14 cellular contexts compared by ENCODE assay signal in the genomic region with DNA sequence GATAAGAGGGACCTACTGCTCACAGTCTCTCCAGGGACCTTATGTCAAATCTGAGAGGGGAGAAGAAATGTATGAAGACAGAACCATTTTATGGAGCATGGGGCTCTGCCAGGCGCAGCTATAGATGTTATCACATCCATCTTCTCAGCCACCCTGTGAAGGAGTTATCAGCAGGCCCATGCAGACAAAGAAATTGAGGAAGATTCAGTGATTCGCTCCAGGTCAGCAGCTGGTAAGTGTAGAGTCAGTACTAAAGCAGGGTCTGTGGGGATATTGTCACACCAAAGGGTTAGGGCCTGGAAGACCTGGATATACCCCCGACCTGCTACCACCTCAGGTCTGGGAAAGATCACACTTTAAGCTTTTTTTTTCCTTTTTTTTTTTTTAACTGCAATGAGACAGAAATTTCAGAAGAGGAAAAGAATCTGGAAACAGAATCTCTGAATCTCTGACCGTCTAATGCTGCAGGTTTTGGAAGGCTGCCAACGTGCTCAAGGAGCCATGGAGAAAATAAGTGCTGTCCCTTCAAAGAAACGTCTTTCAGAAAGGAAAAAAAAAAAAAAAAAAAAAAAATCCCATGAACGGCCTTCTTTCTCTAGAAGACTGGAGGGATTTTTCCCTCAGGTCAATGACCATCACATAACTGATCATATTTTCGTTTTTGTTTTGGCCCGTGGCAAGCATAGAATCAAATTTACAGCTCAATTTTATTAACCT.
A peak's percentile ranks its signal among the peaks of the same experiment; 100 is the strongest.
DNase-seq lines count a peak whose midpoint lies in the region; ATAC-seq and TF ChIP-seq lines count a peak whose summit lies in the region.
"Had no signal": no experiment of that assay in that cellular context is flagged by ENCODE, and none has a peak within 500 bp of the region (broad histone marks: within the 10 kb centered on the region; RNA-seq: fewer than 3 reads in every experiment).

No MANE protein-coding gene starts in this region.

- intact Hi-C loops in CD14-positive monocyte (cut with micrococcal nuclease): no loop called here

- no peaks in the 10 kb centered on the region for H3K27me3 ChIP-seq in BE2C

- TF ChIP-seq CTCF in BE2C (IDR thresholded peaks at IDR 0.05; ENCODE audit: low read depth, low read length): no peak
- no peak for TF ChIP-seq CTCF in CD14-positive monocyte (IDR thresholded peaks at IDR 0.05)
- TF ChIP-seq CTCF in RWPE1 (conservative IDR thresholded peaks at IDR 0.05; ENCODE audit: low read depth): no peak

- H3K9me3 ChIP-seq in BE2C: no peaks in the 10 kb centered on the region
- H3K9me3 ChIP-seq: HAP-1 had no signal

- no peaks in the 10 kb centered on the region for H3K36me3 ChIP-seq in BE2C
- H3K36me3 ChIP-seq: HAP-1 had no signal

- H3K36me3 Mint-ChIP-seq in CD14-positive monocyte: no peaks in the 10 kb centered on the region
- H3K36me3 Mint-ChIP-seq in naive thymus-derived CD8-positive, alpha-beta T cell: no peaks in the 10 kb centered on the region

- no peak overlapping the region for H3K4me3 Mint-ChIP-seq in CD14-positive monocyte
- H3K4me3 Mint-ChIP-seq in naive thymus-derived CD8-positive, alpha-beta T cell: no peak overlapping the region
- H3K4me3 Mint-ChIP-seq: activated T-helper 1 cell treated with anti-CD3 and anti-CD28 coated beads, Interleukin-12 subunit alpha, Interleukin-12 subunit beta, Interleukin-2, Interleukin-4 antibody, amounts not matched to agents 30 ng/mL and 10 ng/mL and 1 ng/mL, durations not matched to agents 14 hours and 24 hours and 36 hours had no signal

- CTCF ChIA-PET in HEK293T (lab: Yijun Ruan, JAX) (no interaction called here), RWPE1 (lab: Yijun Ruan, JAX) (interaction anchor here (0.6 to 1.1 kb wide), 3 partner anchors 30 to 617 kb away, joined by 3 to 4 read pairs (median 4); no protein-coding TSS in a partner anchor)

- H3K27ac Mint-ChIP-seq in CD14-positive monocyte: no peak overlapping the region
- H3K27ac Mint-ChIP-seq in naive thymus-derived CD8-positive, alpha-beta T cell: peak overlapping the region in 1 of 10 donors; percentile 24
- H3K27ac Mint-ChIP-seq: activated T-helper 1 cell treated with anti-CD3 and anti-CD28 coated beads, Interleukin-12 subunit alpha, Interleukin-12 subunit beta, Interleukin-2, Interleukin-4 antibody, amounts not matched to agents 30 ng/mL and 10 ng/mL and 1 ng/mL, durations not matched to agents 14 hours and 24 hours and 36 hours had no signal

- peak; percentile 80 for ATAC-seq in SK-N-SH treated with all-trans-retinoic acid at 6 μM for 48 hours
- ATAC-seq in naive thymus-derived CD8-positive, alpha-beta T cell: no peak
- ATAC-seq: activated CD4-positive, CD25-positive, alpha-beta regulatory T cell treated with anti-CD3 and anti-CD28 coated beads, Interleukin-2, amount 50 U/mL, for 24 hours; esophagus mucosa had no signal

- H3K27ac ChIP-seq in RWPE1: no peak overlapping the region
- H3K27ac ChIP-seq: KMS-11, skin epidermis had no signal

- peaks cover 5% of the 10 kb centered on the region; the same call in 1 of the 2 replicates for H3K4me1 ChIP-seq in BE2C
- H3K4me1 ChIP-seq: HAP-1 had no signal

- POLR2A ChIA-PET in HEK293T (lab: Yijun Ruan, JAX): no interaction called here
- POLR2A ChIA-PET in RWPE1 (lab: Yijun Ruan, JAX; ENCODE audit: low non-redundant PET): no interaction called here
- POLR2A ChIA-PET in naive thymus-derived CD8-positive, alpha-beta T cell (lab: Charles Lee): no interaction called here

- no peaks in the 10 kb centered on the region for H3K4me1 Mint-ChIP-seq in CD14-positive monocyte
- H3K4me1 Mint-ChIP-seq in naive thymus-derived CD8-positive, alpha-beta T cell: no peaks in the 10 kb centered on the region

- no peak overlapping the region for H3K4me3 ChIP-seq in BE2C (ENCODE audit: low read depth, low read length)
- H3K4me3 ChIP-seq: HAP-1, skin epidermis had no signal

- H3K27me3 Mint-ChIP-seq in CD14-positive monocyte (ENCODE audit: low read depth in 3 of 3): peaks cover 0 to 2% (median 1%) of the 10 kb centered on the region in 3 donors
- H3K27me3 Mint-ChIP-seq in naive thymus-derived CD8-positive, alpha-beta T cell: no peaks in the 10 kb centered on the region

- no peaks in the 10 kb centered on the region for H3K9me3 Mint-ChIP-seq in CD14-positive monocyte
- H3K9me3 Mint-ChIP-seq in naive thymus-derived CD8-positive, alpha-beta T cell: no peaks in the 10 kb centered on the region
- H3K9me3 Mint-ChIP-seq: activated T-helper 1 cell treated with anti-CD3 and anti-CD28 coated beads, Interleukin-12 subunit alpha, Interleukin-12 subunit beta, Interleukin-2, Interleukin-4 antibody, amounts not matched to agents 30 ng/mL and 10 ng/mL and 1 ng/mL, durations not matched to agents 14 hours and 24 hours and 36 hours had no signal

- DNase-seq in BE2C (peak; percentile 43), HEK293T (ENCODE audit: extremely low spot score) (peak; percentile 10), kidney tubule cell (ENCODE audit: low spot score) (peak; percentile 89), CD14-positive monocyte (ENCODE audit: low spot score) (no peak), RWPE1 (ENCODE audit: low spot score) (no peak)
- DNase-seq in stimulated activated CD4-positive, alpha-beta T cell treated with anti-CD3 and anti-CD28 coated beads, Interleukin-15, amount 100 ng/mL, for 24 hours: no peak
- DNase-seq in naive thymus-derived CD8-positive, alpha-beta T cell: no peak

TF ChIP-seq in HEK293T, 16 proteins besides CTCF, POLR2A, EP300 and RAD21:
- TF ChIP-seq ZNF384 (IDR thresholded peaks at IDR 0.05): peak; percentile 39; the same call in 1 of the 2 replicates
- TF ChIP-seq, protein P1, sequence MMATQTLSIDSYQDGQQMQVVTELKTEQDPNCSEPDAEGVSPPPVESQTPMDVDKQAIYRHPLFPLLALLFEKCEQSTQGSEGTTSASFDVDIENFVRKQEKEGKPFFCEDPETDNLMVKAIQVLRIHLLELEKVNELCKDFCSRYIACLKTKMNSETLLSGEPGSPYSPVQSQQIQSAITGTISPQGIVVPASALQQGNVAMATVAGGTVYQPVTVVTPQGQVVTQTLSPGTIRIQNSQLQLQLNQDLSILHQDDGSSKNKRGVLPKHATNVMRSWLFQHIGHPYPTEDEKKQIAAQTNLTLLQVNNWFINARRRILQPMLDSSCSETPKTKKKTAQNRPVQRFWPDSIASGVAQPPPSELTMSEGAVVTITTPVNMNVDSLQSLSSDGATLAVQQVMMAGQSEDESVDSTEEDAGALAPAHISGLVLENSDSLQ (IDR thresholded peaks at IDR 0.05): no peak

TF ChIP-seq in SK-N-SH treated with all-trans-retinoic acid at 6 μM for 48 hours, 23 proteins besides CTCF, POLR2A, EP300 and RAD21:
- TF ChIP-seq, protein P2, sequence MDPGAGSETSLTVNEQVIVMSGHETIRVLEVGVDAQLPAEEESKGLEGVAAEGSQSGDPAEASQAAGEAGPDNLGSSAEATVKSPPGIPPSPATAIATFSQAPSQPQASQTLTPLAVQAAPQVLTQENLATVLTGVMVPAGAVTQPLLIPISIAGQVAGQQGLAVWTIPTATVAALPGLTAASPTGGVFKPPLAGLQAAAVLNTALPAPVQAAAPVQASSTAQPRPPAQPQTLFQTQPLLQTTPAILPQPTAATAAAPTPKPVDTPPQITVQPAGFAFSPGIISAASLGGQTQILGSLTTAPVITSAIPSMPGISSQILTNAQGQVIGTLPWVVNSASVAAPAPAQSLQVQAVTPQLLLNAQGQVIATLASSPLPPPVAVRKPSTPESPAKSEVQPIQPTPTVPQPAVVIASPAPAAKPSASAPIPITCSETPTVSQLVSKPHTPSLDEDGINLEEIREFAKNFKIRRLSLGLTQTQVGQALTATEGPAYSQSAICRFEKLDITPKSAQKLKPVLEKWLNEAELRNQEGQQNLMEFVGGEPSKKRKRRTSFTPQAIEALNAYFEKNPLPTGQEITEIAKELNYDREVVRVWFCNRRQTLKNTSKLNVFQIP (CRISPR knock-in tag; IDR thresholded peaks at IDR 0.05; ENCODE audit: borderline replicate concordance, low read depth): no peak
- TF ChIP-seq ZNF565 (CRISPR knock-in tag; conservative IDR thresholded peaks at IDR 0.05; ENCODE audit: low read depth) (no peak), CSDC2 (CRISPR knock-in tag; IDR thresholded peaks at IDR 0.05) (no peak), ZNF8 (CRISPR knock-in tag; IDR thresholded peaks at IDR 0.05) (no peak), RARB (CRISPR knock-in tag; IDR thresholded peaks at IDR 0.05) (no peak), ARNTL (CRISPR knock-in tag; IDR thresholded peaks at IDR 0.05; ENCODE audit: borderline replicate concordance, low read depth) (no peak), TOX (CRISPR knock-in tag; IDR thresholded peaks at IDR 0.05; ENCODE audit: borderline replicate concordance) (no peak), GLIS3 (CRISPR knock-in tag; IDR thresholded peaks at IDR 0.05) (no peak), ZFP30 (CRISPR knock-in tag; IDR thresholded peaks at IDR 0.05) (no peak), TCF4 (CRISPR knock-in tag; IDR thresholded peaks at IDR 0.05; ENCODE audit: borderline replicate concordance) (no peak), ISL1 (CRISPR knock-in tag; IDR thresholded peaks at IDR 0.05) (no peak)
- TF ChIP-seq, protein P3, sequence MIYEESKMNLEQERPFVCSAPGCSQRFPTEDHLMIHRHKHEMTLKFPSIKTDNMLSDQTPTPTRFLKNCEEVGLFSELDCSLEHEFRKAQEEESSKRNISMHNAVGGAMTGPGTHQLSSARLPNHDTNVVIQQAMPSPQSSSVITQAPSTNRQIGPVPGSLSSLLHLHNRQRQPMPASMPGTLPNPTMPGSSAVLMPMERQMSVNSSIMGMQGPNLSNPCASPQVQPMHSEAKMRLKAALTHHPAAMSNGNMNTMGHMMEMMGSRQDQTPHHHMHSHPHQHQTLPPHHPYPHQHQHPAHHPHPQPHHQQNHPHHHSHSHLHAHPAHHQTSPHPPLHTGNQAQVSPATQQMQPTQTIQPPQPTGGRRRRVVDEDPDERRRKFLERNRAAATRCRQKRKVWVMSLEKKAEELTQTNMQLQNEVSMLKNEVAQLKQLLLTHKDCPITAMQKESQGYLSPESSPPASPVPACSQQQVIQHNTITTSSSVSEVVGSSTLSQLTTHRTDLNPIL (CRISPR knock-in tag; IDR thresholded peaks at IDR 0.05; ENCODE audit: low read depth): no peak
TF ChIP-seq in SK-N-SH treated with all-trans-retinoic acid at 6 μM for 48 hours: peak in this region for 0.

Comparison
In these comparisons a context has a peak if more than half of its experiments do, and no peak if none do; other contexts are left out.
1. DNase-seq: peak in BE2C (single experiment), HEK293T (single experiment) and kidney tubule cell (single experiment); none in CD14-positive monocyte (single experiment), stimulated activated CD4-positive, alpha-beta T cell treated with anti-CD3 and anti-CD28 coated beads, Interleukin-15, amount 100 ng/mL, for 24 hours (single experiment), RWPE1 (single experiment) and naive thymus-derived CD8-positive, alpha-beta T cell (0 of 10).